In the genomic region with DNA sequence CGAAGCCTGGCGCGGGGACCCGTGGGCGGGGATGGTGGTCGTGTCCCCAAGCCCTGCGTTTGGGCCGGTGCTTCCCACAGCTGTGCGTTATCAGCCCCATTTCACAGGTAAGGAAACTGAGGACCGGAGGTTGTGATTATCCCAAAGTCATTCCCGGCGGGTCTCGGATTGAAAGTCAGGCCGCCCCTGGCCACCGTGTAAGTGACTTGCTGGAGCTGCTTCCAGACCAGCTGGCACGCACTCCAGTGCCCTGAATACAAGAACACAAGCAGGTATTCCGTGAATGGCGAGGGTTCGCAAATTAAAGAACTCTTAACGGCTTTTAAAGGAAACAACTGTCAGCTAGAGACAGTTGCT, we compare ENCODE assay signal across 7 cellular contexts. TPM values are rescaled to one million over a fixed set of nuclear protein-coding genes. Genes with fewer than 3 reads are reported as not detected.
DNase-seq lines count a peak whose midpoint lies in the region; FAIRE-seq and TF ChIP-seq lines count a peak whose summit lies in the region.

No MANE protein-coding gene starts in this region.

- H3K79me2 ChIP-seq in GM23248 (ENCODE audit: insufficient read depth) (peaks cover 42% of the 10 kb centered on the region), OCI-LY1 (ENCODE audit: insufficient read depth, low read length) (peaks cover 28% of the 10 kb centered on the region)

- H3F3A ChIP-seq in GM23248 (ENCODE audit: insufficient read depth), result peaks cover 11% of the 10 kb centered on the region
- H3F3A ChIP-seq in OCI-LY1 (ENCODE audit: insufficient read depth, low read length), result no peaks in the 10 kb centered on the region

- H4K20me1 ChIP-seq in GM23248 (ENCODE audit: insufficient read depth) (no peaks in the 10 kb centered on the region), OCI-LY1 (ENCODE audit: insufficient read depth, low read length) (no peaks in the 10 kb centered on the region)

- no peaks in the 10 kb centered on the region for H3K9me2 ChIP-seq in GM23248 (ENCODE audit: insufficient read depth)
- H3K9me2 ChIP-seq in OCI-LY1 (ENCODE audit: low read depth, low read length), result no peaks in the 10 kb centered on the region

- peak overlapping the region; percentile 91 for H3K27ac ChIP-seq in GM23248
- H3K27ac ChIP-seq in OCI-LY1 (ENCODE audit: low read depth, low read length, poor library complexity, severe bottlenecking), result no peak overlapping the region
- H3K27ac ChIP-seq in dorsolateral prefrontal cortex, result peak overlapping the region; percentile 78 to 100 (median 99)

- H3K4me3 ChIP-seq in GM23248, result peak overlapping the region; percentile 91
- peak overlapping the region; percentile 96 for H3K4me3 ChIP-seq in OCI-LY1 (ENCODE audit: low read depth, low read length, poor library complexity, severe bottlenecking)
- peak overlapping the region; percentile 62 to 99 (median 97) for H3K4me3 ChIP-seq in dorsolateral prefrontal cortex
- H3K4me3 ChIP-seq in mononuclear cell (ENCODE audit: low read length), result peak overlapping the region; percentile 97

- in situ Hi-C loops in GM23248 (cut with MboI), result no loop called here

- DNase-seq in GM12891 (ENCODE audit: insufficient read length, low spot score) (no peak), GM23248 (peak; percentile 60), dorsolateral prefrontal cortex (peak in 1 of 10 donors; percentile 20)
- no peak for DNase-seq in stimulated activated CD4-positive, alpha-beta T cell treated with anti-CD3 and anti-CD28 coated beads, Interleukin-2, amount 100 ng/mL, for 48 hours
- DNase-seq in effector CD8-positive, alpha-beta T cell (lab: John Stamatoyannopoulos, UW), result no peak

- 2 to 9% methylated on average over 10 to 17 of the region's 20 CpGs for WGBS in GM23248 (ENCODE audit: low coverage in 1 of 2, low lambda C conversion rate in 2 of 2, missing lambda C conversion rate in 2 of 2), 2 experiments

- intact Hi-C loops in dorsolateral prefrontal cortex (cut with DNase I), result loop anchor here (1.0 to 5.0 kb wide), 4 partner anchors 46 to 1076 kb away; partner anchors contain the start of genes NSMCE4A (in 1 of the 2) and WDR11 (in 1 of the 2)

- TF ChIP-seq CTCF in OCI-LY1 (IDR thresholded peaks at IDR 0.05; ENCODE audit: low read length) (no peak), dorsolateral prefrontal cortex (IDR thresholded peaks at IDR 0.05 in 54 of 56, conservative IDR thresholded peaks at IDR 0.05 in 2 of 56; ENCODE audit: low read depth in 1 of 56, partially characterized antibody in 56 of 56) (no peak)

- FAIRE-seq in GM12891 (lab: Jason Lieb, UNC), result peak; percentile 54

- no peaks in the 10 kb centered on the region for H3K9me3 ChIP-seq in GM23248 (ENCODE audit: low read depth)
- no peaks in the 10 kb centered on the region for H3K9me3 ChIP-seq in OCI-LY1 (ENCODE audit: low read length)
- no peaks in the 10 kb centered on the region for H3K9me3 ChIP-seq in mononuclear cell (ENCODE audit: low read depth, low read length)

- H2AFZ ChIP-seq in GM23248, result peak overlapping the region; percentile 95
- H2AFZ ChIP-seq in OCI-LY1 (ENCODE audit: low read length), result no peak overlapping the region

- H3K4me2 ChIP-seq in GM23248 (ENCODE audit: unreplicated experiment) (peak overlapping the region; percentile 98), OCI-LY1 (ENCODE audit: low read length) (peak overlapping the region; percentile 83)

- H3K36me3 ChIP-seq in GM23248 (ENCODE audit: low read depth), result no peaks in the 10 kb centered on the region
- no peaks in the 10 kb centered on the region for H3K36me3 ChIP-seq in OCI-LY1 (ENCODE audit: insufficient read depth, low read length)

- H3K4me1 ChIP-seq in GM23248 (ENCODE audit: insufficient read depth) (peaks cover 9% of the 10 kb centered on the region), OCI-LY1 (ENCODE audit: insufficient read depth, low read length, severe bottlenecking) (peaks cover 30% of the 10 kb centered on the region), mononuclear cell (ENCODE audit: insufficient read depth, low read length) (peaks cover 19% of the 10 kb centered on the region)

- peak overlapping the region; percentile 96 for H3K9ac ChIP-seq in GM23248
- H3K9ac ChIP-seq in OCI-LY1 (ENCODE audit: low read length), result peak overlapping the region; percentile 94

- TF ChIP-seq POLR2A in GM12891 (IDR thresholded peaks at IDR 0.05; ENCODE audit: low read depth, low read length), result no peak; the same call in 1 of the 2 replicates

- H3K27me3 ChIP-seq in GM23248 (replicated peaks; ENCODE audit: insufficient read depth), result no peaks in the 10 kb centered on the region
- no peaks in the 10 kb centered on the region for H3K27me3 ChIP-seq in OCI-LY1 (ENCODE audit: insufficient read depth, low read length)
- H3K27me3 ChIP-seq in dorsolateral prefrontal cortex, result no peaks in the 10 kb centered on the region
- H3K27me3 ChIP-seq in mononuclear cell (ENCODE audit: insufficient read depth, low read length), result no peaks in the 10 kb centered on the region

TF ChIP-seq in GM12891, 5 proteins besides CTCF, POLR2A, EP300 and RAD21:
- TF ChIP-seq SPI1 (IDR thresholded peaks at IDR 0.05; ENCODE audit: low read depth, low read length) (no peak), PAX5 (IDR thresholded peaks at IDR 0.05; ENCODE audit: insufficient read depth, low read length, severe bottlenecking) (no peak), POU2F2 (IDR thresholded peaks at IDR 0.05; ENCODE audit: low read depth, low read length) (no peak), TAF1 (IDR thresholded peaks at IDR 0.05; ENCODE audit: low read depth, low read length) (no peak), POLR2AphosphoS5 (IDR thresholded peaks at IDR 0.05; ENCODE audit: low read depth, low read length) (no peak)

RNA-seq across cellular contexts. Expression of gene ATE1, which starts 0.7 kb away (rescaled TPM):
- 8.3 TPM for polyA plus RNA-seq in GM12891 (2012; ENCODE audit: low read depth, missing spikeins)
- total RNA-seq in GM23248 (2014; rRNA removed; shearing (Covaris generic)), result 14.2 and 19.1 TPM in 2 replicates
- polyA plus RNA-seq in GM23248 (2016; fragmentation: Nextera tagmentation; extraction: Ambion mirVana), result 14.1 and 14.8 TPM in 2 replicates
- total RNA-seq in dorsolateral prefrontal cortex (10 to 100 TPM; 50.0 to 91.0 (median 68.8) TPM), mononuclear cell (14.9 TPM)

RNA-seq across cellular contexts. Expression of gene NSMCE4A, which starts 46.5 kb away (rescaled TPM):
- polyA plus RNA-seq in GM12891 (2012; ENCODE audit: low read depth, missing spikeins), result 35.5 TPM
- 29.2 and 37.9 TPM in 2 replicates for total RNA-seq in GM23248 (2014; rRNA removed; shearing (Covaris generic))
- 25.6 and 26.3 TPM in 2 replicates for polyA plus RNA-seq in GM23248 (2016; fragmentation: Nextera tagmentation; extraction: Ambion mirVana)
- 10 to 100 TPM; 16.5 to 50.0 (median 28.4) TPM for total RNA-seq in dorsolateral prefrontal cortex
- 26.4 TPM for total RNA-seq in mononuclear cell
